ENCODE assay signal across 1 cellular context in genomic region chr3:52704611-52705437, GRCh38.
TF ChIP-seq lines count a peak whose summit lies in the region.

No MANE protein-coding gene starts in this region.

TF ChIP-seq in HepG2, 621 proteins besides CTCF, POLR2A, EP300 and RAD21 (continues in another document):
- TF ChIP-seq ADNP (CRISPR knock-in tag; IDR thresholded peaks at IDR 0.05) = no peak
- TF ChIP-seq SATB2 (CRISPR knock-in tag; IDR thresholded peaks at IDR 0.05) = 0 out of 2 replicates have a peak, but pooled peaks have one; percentile 30
- TF ChIP-seq CCDC6 (CRISPR knock-in tag; IDR thresholded peaks at IDR 0.05) = peak; percentile 28; the same call in 1 of the 2 replicates
- no peak for TF ChIP-seq ZNF709 (CRISPR knock-in tag; IDR thresholded peaks at IDR 0.05)
- no peak for TF ChIP-seq SRSF1 (optimal IDR thresholded peaks at IDR 0.05; ENCODE audit: low read depth, low read length)
- no peak for TF ChIP-seq SOX6 (IDR thresholded peaks at IDR 0.05)
- TF ChIP-seq SOX6 (CRISPR knock-in tag; IDR thresholded peaks at IDR 0.05) = peak; percentile 93
- TF ChIP-seq ZNF333 (CRISPR knock-in tag; IDR thresholded peaks at IDR 0.05; ENCODE audit: borderline replicate concordance) = no peak
- TF ChIP-seq ZNF768 (CRISPR knock-in tag; IDR thresholded peaks at IDR 0.05) = no peak
- TF ChIP-seq ZNF720 (CRISPR knock-in tag; IDR thresholded peaks at IDR 0.05) = no peak
- TF ChIP-seq CCAR2 (optimal IDR thresholded peaks at IDR 0.05; ENCODE audit: low read depth, low read length) = no peak
- TF ChIP-seq, protein P1, sequence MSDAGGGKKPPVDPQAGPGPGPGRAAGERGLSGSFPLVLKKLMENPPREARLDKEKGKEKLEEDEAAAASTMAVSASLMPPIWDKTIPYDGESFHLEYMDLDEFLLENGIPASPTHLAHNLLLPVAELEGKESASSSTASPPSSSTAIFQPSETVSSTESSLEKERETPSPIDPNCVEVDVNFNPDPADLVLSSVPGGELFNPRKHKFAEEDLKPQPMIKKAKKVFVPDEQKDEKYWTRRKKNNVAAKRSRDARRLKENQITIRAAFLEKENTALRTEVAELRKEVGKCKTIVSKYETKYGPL (CRISPR knock-in tag; IDR thresholded peaks at IDR 0.05) = 0 out of 2 replicates have a peak, but pooled peaks have one; percentile 53
- peak; percentile 48; the same call in 1 of the 2 replicates for TF ChIP-seq TAF1 (CRISPR knock-in tag; IDR thresholded peaks at IDR 0.05)
- TF ChIP-seq PATZ1 (CRISPR knock-in tag; IDR thresholded peaks at IDR 0.05) = peak; percentile 38; the same call in 1 of the 2 replicates
- TF ChIP-seq EZH2 (conservative IDR thresholded peaks at IDR 0.05; ENCODE audit: low read depth, low read length) = no peak
- no peak for TF ChIP-seq HNRNPK (IDR thresholded peaks at IDR 0.05; ENCODE audit: low read depth, low read length, poor library complexity, severe bottlenecking)
- TF ChIP-seq, protein P2, sequence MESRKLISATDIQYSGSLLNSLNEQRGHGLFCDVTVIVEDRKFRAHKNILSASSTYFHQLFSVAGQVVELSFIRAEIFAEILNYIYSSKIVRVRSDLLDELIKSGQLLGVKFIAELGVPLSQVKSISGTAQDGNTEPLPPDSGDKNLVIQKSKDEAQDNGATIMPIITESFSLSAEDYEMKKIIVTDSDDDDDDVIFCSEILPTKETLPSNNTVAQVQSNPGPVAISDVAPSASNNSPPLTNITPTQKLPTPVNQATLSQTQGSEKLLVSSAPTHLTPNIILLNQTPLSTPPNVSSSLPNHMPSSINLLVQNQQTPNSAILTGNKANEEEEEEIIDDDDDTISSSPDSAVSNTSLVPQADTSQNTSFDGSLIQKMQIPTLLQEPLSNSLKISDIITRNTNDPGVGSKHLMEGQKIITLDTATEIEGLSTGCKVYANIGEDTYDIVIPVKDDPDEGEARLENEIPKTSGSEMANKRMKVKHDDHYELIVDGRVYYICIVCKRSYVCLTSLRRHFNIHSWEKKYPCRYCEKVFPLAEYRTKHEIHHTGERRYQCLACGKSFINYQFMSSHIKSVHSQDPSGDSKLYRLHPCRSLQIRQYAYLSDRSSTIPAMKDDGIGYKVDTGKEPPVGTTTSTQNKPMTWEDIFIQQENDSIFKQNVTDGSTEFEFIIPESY (CRISPR knock-in tag; IDR thresholded peaks at IDR 0.05) = no peak
- no peak for TF ChIP-seq ZNF737 (CRISPR knock-in tag; IDR thresholded peaks at IDR 0.05; ENCODE audit: borderline replicate concordance)
- TF ChIP-seq KAT7 (CRISPR knock-in tag; IDR thresholded peaks at IDR 0.05; ENCODE audit: borderline replicate concordance) = no peak
- no peak; the same call in 1 of the 2 replicates for TF ChIP-seq SMC3 (IDR thresholded peaks at IDR 0.05; ENCODE audit: low read length)
- TF ChIP-seq SNAPC4 (CRISPR knock-in tag; IDR thresholded peaks at IDR 0.05) = peak; percentile 73
- peak; percentile 57; the same call in 1 of the 2 replicates for TF ChIP-seq ETV5 (CRISPR knock-in tag; IDR thresholded peaks at IDR 0.05; ENCODE audit: borderline replicate concordance)
- TF ChIP-seq NCOA1 (CRISPR knock-in tag; IDR thresholded peaks at IDR 0.05) = peak; percentile 84; the same call in 1 of the 2 replicates
- TF ChIP-seq MIXL1 (CRISPR knock-in tag; IDR thresholded peaks at IDR 0.05) = peak; percentile 87
- TF ChIP-seq KDM5B (CRISPR knock-in tag; IDR thresholded peaks at IDR 0.05; ENCODE audit: borderline replicate concordance) = peak; percentile 48; the same call in 1 of the 2 replicates
- peak; percentile 22; the same call in 1 of the 2 replicates for TF ChIP-seq ZNF230 (CRISPR knock-in tag; IDR thresholded peaks at IDR 0.05)
- TF ChIP-seq ZGPAT (CRISPR knock-in tag; IDR thresholded peaks at IDR 0.05) = peak; percentile 74
- no peak for TF ChIP-seq ZNF850 (CRISPR knock-in tag; conservative IDR thresholded peaks at IDR 0.05)
- peak; percentile 95 for TF ChIP-seq MXD4 (CRISPR knock-in tag; IDR thresholded peaks at IDR 0.05)
- no peak for TF ChIP-seq STAG1 (CRISPR knock-in tag; IDR thresholded peaks at IDR 0.05)
- peak; percentile 25; the same call in 1 of the 2 replicates for TF ChIP-seq ZNF224 (CRISPR knock-in tag; IDR thresholded peaks at IDR 0.05)
- no peak for TF ChIP-seq TERF1 (CRISPR knock-in tag; IDR thresholded peaks at IDR 0.05)
- TF ChIP-seq ZNF12 (CRISPR knock-in tag; IDR thresholded peaks at IDR 0.05) = 0 out of 2 replicates have a peak, but pooled peaks have one; percentile 30
- no peak for TF ChIP-seq ZNF883 (CRISPR knock-in tag; IDR thresholded peaks at IDR 0.05; ENCODE audit: not compliant biosample characterization)
- TF ChIP-seq, protein P3, sequence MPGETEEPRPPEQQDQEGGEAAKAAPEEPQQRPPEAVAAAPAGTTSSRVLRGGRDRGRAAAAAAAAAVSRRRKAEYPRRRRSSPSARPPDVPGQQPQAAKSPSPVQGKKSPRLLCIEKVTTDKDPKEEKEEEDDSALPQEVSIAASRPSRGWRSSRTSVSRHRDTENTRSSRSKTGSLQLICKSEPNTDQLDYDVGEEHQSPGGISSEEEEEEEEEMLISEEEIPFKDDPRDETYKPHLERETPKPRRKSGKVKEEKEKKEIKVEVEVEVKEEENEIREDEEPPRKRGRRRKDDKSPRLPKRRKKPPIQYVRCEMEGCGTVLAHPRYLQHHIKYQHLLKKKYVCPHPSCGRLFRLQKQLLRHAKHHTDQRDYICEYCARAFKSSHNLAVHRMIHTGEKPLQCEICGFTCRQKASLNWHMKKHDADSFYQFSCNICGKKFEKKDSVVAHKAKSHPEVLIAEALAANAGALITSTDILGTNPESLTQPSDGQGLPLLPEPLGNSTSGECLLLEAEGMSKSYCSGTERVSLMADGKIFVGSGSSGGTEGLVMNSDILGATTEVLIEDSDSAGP (CRISPR knock-in tag; IDR thresholded peaks at IDR 0.05; ENCODE audit: borderline replicate concordance) = peak; percentile 40; the same call in 1 of the 2 replicates
- TF ChIP-seq NR2F6 (IDR thresholded peaks at IDR 0.05) = peak; percentile 97
- peak; percentile 96 for TF ChIP-seq NR2F6 (CRISPR knock-in tag; IDR thresholded peaks at IDR 0.05)
- peak; percentile 74; the same call in 1 of the 2 replicates for TF ChIP-seq KMT2A (CRISPR knock-in tag; IDR thresholded peaks at IDR 0.05)
- TF ChIP-seq BRD4 (CRISPR knock-in tag; IDR thresholded peaks at IDR 0.05) = 0 out of 2 replicates have a peak, but pooled peaks have one; percentile 68
- peak; percentile 38; the same call in 1 of the 2 replicates for TF ChIP-seq SIX1 (CRISPR knock-in tag; IDR thresholded peaks at IDR 0.05; ENCODE audit: borderline replicate concordance)
- no peak for TF ChIP-seq HNRNPH1 (optimal IDR thresholded peaks at IDR 0.05; ENCODE audit: low read depth, low read length)
- TF ChIP-seq CENPX (CRISPR knock-in tag; IDR thresholded peaks at IDR 0.05) = no peak
- peak; percentile 94 for TF ChIP-seq NR2F2 (IDR thresholded peaks at IDR 0.05; ENCODE audit: borderline replicate concordance, low read depth)
- no peak for TF ChIP-seq ZFP82 (CRISPR knock-in tag; IDR thresholded peaks at IDR 0.05; ENCODE audit: borderline replicate concordance)
- TF ChIP-seq, protein P4, sequence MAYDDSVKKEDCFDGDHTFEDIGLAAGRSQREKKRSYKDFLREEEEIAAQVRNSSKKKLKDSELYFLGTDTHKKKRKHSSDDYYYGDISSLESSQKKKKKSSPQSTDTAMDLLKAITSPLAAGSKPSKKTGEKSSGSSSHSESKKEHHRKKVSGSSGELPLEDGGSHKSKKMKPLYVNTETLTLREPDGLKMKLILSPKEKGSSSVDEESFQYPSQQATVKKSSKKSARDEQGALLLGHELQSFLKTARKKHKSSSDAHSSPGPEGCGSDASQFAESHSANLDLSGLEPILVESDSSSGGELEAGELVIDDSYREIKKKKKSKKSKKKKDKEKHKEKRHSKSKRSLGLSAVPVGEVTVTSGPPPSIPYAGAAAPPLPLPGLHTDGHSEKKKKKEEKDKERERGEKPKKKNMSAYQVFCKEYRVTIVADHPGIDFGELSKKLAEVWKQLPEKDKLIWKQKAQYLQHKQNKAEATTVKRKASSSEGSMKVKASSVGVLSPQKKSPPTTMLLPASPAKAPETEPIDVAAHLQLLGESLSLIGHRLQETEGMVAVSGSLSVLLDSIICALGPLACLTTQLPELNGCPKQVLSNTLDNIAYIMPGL (CRISPR knock-in tag; IDR thresholded peaks at IDR 0.05; ENCODE audit: borderline replicate concordance in 1 of 2, low read depth in 1 of 2) = no peak; a peak in 2 of 4 replicates
- no peak for TF ChIP-seq NR1H2 (CRISPR knock-in tag; IDR thresholded peaks at IDR 0.05; ENCODE audit: borderline replicate concordance, low read depth)
- no peak; the same call in 1 of the 2 replicates for TF ChIP-seq KDM3A (CRISPR knock-in tag; IDR thresholded peaks at IDR 0.05; ENCODE audit: low read depth)
- TF ChIP-seq ZNF331 (CRISPR knock-in tag; IDR thresholded peaks at IDR 0.05) = peak; percentile 79
- peak; percentile 75; the same call in 1 of the 2 replicates for TF ChIP-seq FOXO1 (CRISPR knock-in tag; IDR thresholded peaks at IDR 0.05)
- TF ChIP-seq, protein P5, sequence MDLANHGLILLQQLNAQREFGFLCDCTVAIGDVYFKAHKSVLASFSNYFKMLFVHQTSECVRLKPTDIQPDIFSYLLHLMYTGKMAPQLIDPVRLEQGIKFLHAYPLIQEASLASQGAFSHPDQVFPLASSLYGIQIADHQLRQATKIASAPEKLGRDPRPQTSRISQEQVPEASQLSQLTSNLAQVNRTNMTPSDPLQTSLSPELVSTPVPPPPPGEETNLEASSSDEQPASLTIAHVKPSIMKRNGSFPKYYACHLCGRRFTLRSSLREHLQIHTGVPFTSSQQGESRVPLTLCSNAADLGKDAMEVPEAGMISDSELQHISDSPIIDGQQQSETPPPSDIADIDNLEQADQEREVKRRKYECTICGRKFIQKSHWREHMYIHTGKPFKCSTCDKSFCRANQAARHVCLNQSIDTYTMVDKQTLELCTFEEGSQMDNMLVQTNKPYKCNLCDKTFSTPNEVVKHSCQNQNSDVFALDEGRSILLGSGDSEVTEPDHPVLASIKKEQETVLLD (CRISPR knock-in tag; IDR thresholded peaks at IDR 0.05; ENCODE audit: low read depth) = peak; percentile 25; the same call in 1 of the 2 replicates
- TF ChIP-seq IRF2 (CRISPR knock-in tag; IDR thresholded peaks at IDR 0.05) = peak; percentile 56
- peak; percentile 72 for TF ChIP-seq HOXA3 (CRISPR knock-in tag; IDR thresholded peaks at IDR 0.05)
